In the genomic region with DNA sequence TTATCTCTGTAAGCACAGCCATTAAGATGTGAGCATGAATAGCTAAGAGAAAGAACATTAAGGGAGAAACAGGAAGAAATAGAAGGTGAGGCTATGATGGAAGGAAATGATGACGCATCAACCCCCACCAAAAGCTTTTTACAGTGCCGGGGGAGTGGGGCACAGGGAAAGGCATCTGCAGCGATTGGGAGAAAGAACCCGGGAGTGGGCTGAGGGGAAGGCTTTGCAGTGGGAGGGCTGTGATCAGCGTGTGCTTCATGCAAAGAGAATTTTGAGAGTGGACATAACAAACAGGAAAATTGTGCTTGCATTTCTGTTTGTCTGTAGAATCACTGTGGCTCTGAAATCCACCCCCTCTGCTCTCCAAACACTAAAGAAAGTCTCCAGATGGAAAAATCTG, we compare ENCODE assay signal across 11 cellular contexts.
DNase-seq lines count a peak whose midpoint lies in the region; ATAC-seq and TF ChIP-seq lines count a peak whose summit lies in the region.
"Had no signal": no experiment of that assay in that cellular context is flagged by ENCODE, and none has a peak within 500 bp of the region (broad histone marks: within the 10 kb centered on the region; RNA-seq: fewer than 3 reads in every experiment).

No MANE protein-coding gene starts in this region.

- no peak for TF ChIP-seq CTCF in fibroblast of villous mesenchyme (IDR thresholded peaks at IDR 0.05; ENCODE audit: insufficient read depth, low read depth, low read length)

- no peaks in the 10 kb centered on the region for H3K9me3 Mint-ChIP-seq in natural killer cell treated with Interleukin-12 subunit alpha and Interleukin-12 subunit beta and Interleukin-15 and Interleukin-18, amount 100 ng/mL, for 72 hours
- H3K9me3 Mint-ChIP-seq: activated CD4-positive, alpha-beta memory T cell treated with anti-CD3 and anti-CD28 coated beads for 36 hours had no signal

- H3K36me3 ChIP-seq in adipocyte (ENCODE audit: control insufficient read depth, insufficient read depth, low read length, severe bottlenecking) = no peaks in the 10 kb centered on the region
- no peaks in the 10 kb centered on the region for H3K36me3 ChIP-seq in skeletal muscle satellite cell (ENCODE audit: insufficient read depth, low read length)

- peaks cover 5 to 7% of the 10 kb centered on the region in 2 donors for H3K27me3 Mint-ChIP-seq in natural killer cell treated with Interleukin-12 subunit alpha and Interleukin-12 subunit beta and Interleukin-15 and Interleukin-18, amount 100 ng/mL, for 72 hours
- H3K27me3 Mint-ChIP-seq: activated CD4-positive, alpha-beta memory T cell treated with anti-CD3 and anti-CD28 coated beads for 36 hours had no signal

- peak overlapping the region; percentile 41 for H3K4me2 ChIP-seq in skeletal muscle satellite cell (ENCODE audit: low read length)

- no peaks in the 10 kb centered on the region for H3K9me3 ChIP-seq in adipocyte (ENCODE audit: control insufficient read depth, low read length)
- H3K9me3 ChIP-seq in skeletal muscle satellite cell (replicated peaks; ENCODE audit: low read length) = no peaks in the 10 kb centered on the region

- no peak for ATAC-seq in natural killer cell treated with Interleukin-12 subunit alpha and Interleukin-12 subunit beta and Interleukin-15 and Interleukin-18, amount 100 ng/mL, for 72 hours

- H3K4me3 Mint-ChIP-seq in natural killer cell treated with Interleukin-12 subunit alpha and Interleukin-12 subunit beta and Interleukin-15 and Interleukin-18, amount 100 ng/mL, for 72 hours = no peak overlapping the region
- H3K4me3 Mint-ChIP-seq: activated CD4-positive, alpha-beta memory T cell treated with anti-CD3 and anti-CD28 coated beads for 36 hours had no signal

- H3K27me3 ChIP-seq in adipocyte (replicated peaks; ENCODE audit: control insufficient read depth, insufficient read depth, low read length) (no peaks in the 10 kb centered on the region), skeletal muscle satellite cell (ENCODE audit: control insufficient read depth, insufficient read depth, low read length) (no peaks in the 10 kb centered on the region)

- H3K36me3 Mint-ChIP-seq in natural killer cell treated with Interleukin-12 subunit alpha and Interleukin-12 subunit beta and Interleukin-15 and Interleukin-18, amount 100 ng/mL, for 72 hours = no peaks in the 10 kb centered on the region
- H3K36me3 Mint-ChIP-seq: activated CD4-positive, alpha-beta memory T cell treated with anti-CD3 and anti-CD28 coated beads for 36 hours had no signal

- peak overlapping the region; percentile 9 for H3K4me3 ChIP-seq in adipocyte (ENCODE audit: low read length)
- no peak overlapping the region for H3K4me3 ChIP-seq in fibroblast of villous mesenchyme (ENCODE audit: low read depth, low read length)
- H3K4me3 ChIP-seq in skeletal muscle satellite cell (ENCODE audit: low read length) = peak overlapping the region; percentile 7

- peaks cover 4 to 7% of the 10 kb centered on the region in 2 donors for H3K4me1 Mint-ChIP-seq in natural killer cell treated with Interleukin-12 subunit alpha and Interleukin-12 subunit beta and Interleukin-15 and Interleukin-18, amount 100 ng/mL, for 72 hours (ENCODE audit: low read depth in 2 of 2)

- H3K4me1 ChIP-seq in adipocyte (ENCODE audit: control insufficient read depth, insufficient read depth, low read length) = peaks cover 23% of the 10 kb centered on the region
- peaks cover 35% of the 10 kb centered on the region for H3K4me1 ChIP-seq in skeletal muscle satellite cell (ENCODE audit: control insufficient read depth, insufficient read depth, low read length)

- H3K9ac ChIP-seq in adipocyte (ENCODE audit: low read length) (peak overlapping the region; percentile 1), skeletal muscle satellite cell (ENCODE audit: low read depth, low read length) (peak overlapping the region; percentile 40)

- DNase-seq in EH (ENCODE audit: low read depth) (peak; percentile 76), adipocyte (ENCODE audit: low read depth) (peak; percentile 75), fibroblast of villous mesenchyme (ENCODE audit: low read depth) (peak; percentile 38), NCI-H2081 treated with DMSO at 0.1 percent for 48 hours (lab: John Stamatoyannopoulos, UW) (no peak), T-helper 9 cell (no peak), retina (no peak)
- DNase-seq in natural killer cell treated with Interleukin-12 subunit alpha and Interleukin-12 subunit beta and Interleukin-15 and Interleukin-18, amount 100 ng/mL, for 72 hours (ENCODE audit: low spot score) = no peak
- DNase-seq: activated CD4-positive, alpha-beta memory T cell treated with anti-CD3 and anti-CD28 coated beads for 36 hours; DMS153; NCI-H1930 had no signal

- no peak overlapping the region for H3K27ac Mint-ChIP-seq in natural killer cell treated with Interleukin-12 subunit alpha and Interleukin-12 subunit beta and Interleukin-15 and Interleukin-18, amount 100 ng/mL, for 72 hours
- H3K27ac Mint-ChIP-seq: activated CD4-positive, alpha-beta memory T cell treated with anti-CD3 and anti-CD28 coated beads for 36 hours had no signal

Comparison
In these comparisons a context has a peak if more than half of its experiments do, and no peak if none do; other contexts are left out.
1. DNase-seq: peak in EH (single experiment), adipocyte (single experiment) and fibroblast of villous mesenchyme (single experiment); none in NCI-H2081 treated with DMSO at 0.1 percent for 48 hours (single experiment), T-helper 9 cell (single experiment), retina (single experiment) and natural killer cell treated with Interleukin-12 subunit alpha and Interleukin-12 subunit beta and Interleukin-15 and Interleukin-18, amount 100 ng/mL, for 72 hours (single experiment).